In the genomic region with DNA sequence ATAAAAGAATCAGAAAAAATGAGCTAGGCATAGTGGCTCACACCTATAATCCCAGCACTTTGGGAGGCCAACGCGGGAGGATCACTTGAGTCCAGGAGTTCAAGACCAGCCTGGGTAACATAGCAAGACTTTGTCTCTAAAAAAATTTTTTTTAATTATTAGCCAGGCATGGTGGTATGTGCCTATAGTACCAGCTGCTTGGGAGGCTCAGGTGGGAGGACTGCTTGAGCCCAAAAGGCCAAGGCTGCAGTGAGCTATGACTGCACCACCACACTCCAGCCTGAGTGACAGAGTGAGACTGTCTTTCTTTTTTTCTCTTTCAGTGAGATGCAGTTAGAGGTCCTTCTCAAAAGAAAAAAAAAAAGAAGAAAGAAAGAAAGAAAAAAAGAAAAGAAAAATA, we compare ENCODE assay signal across 39 cellular contexts.
"Had no signal": no experiment of that assay in that cellular context is flagged by ENCODE, and none has a peak within 500 bp of the region (broad histone marks: within the 10 kb centered on the region; RNA-seq: fewer than 3 reads in every experiment).

No MANE protein-coding gene starts in this region.

- H3K4me3 ChIP-seq: adrenal gland, ascending aorta, body of pancreas, breast epithelium, cardiac muscle cell had no signal

- H3K36me3 ChIP-seq: adrenal gland, ascending aorta, brain microvascular endothelial cell, breast epithelium, cardiac muscle cell had no signal

- DNase-seq: activated effector memory CD4-positive, alpha-beta T cell treated with anti-CD3 and anti-CD28 coated beads, Interleukin-2, amount 50 U/mL, for 16 hours; activated effector memory CD4-positive, alpha-beta T cell treated with Interleukin-2 at 50 U/mL for 16 hours; activated gamma-delta T cell; activated gamma-delta T cell treated with Interleukin-2 at 50 U/mL for 16 hours; activated naive CD4-positive, alpha-beta T cell; activated naive CD4-positive, alpha-beta T cell treated with anti-CD3 and anti-CD28 coated beads for 36 hours; activated naive CD4-positive, alpha-beta T cell treated with anti-CD3 and anti-CD28 coated beads, Interleukin-2, amount 10 ng/mL, durations not matched to agents 7 days and 5 days; activated naive CD4-positive, alpha-beta T cell treated with anti-CD3 and anti-CD28 coated beads, Interleukin-2, amount 50 U/mL, for 16 hours; activated naive CD4-positive, alpha-beta T cell treated with Interleukin-2 at 50 U/mL for 16 hours; activated naive CD8-positive, alpha-beta T cell treated with anti-CD3 and anti-CD28 coated beads for 36 hours; activated naive CD8-positive, alpha-beta T cell treated with anti-CD3 and anti-CD28 coated beads, Interleukin-2, amount 10 ng/mL, durations not matched to agents 7 days and 5 days; activated naive CD8-positive, alpha-beta T cell treated with anti-CD3 and anti-CD28 coated beads, Interleukin-2, amount 50 U/mL, for 24 hours; activated T-cell treated with anti-CD3 and anti-CD28 coated beads for 4 hours; activated T-cell treated with anti-CD3 and anti-CD28 coated beads, Interleukin-2, amount 50 U/mL, for 1 hour; activated T-cell treated with anti-CD3 and anti-CD28 coated beads, Interleukin-2, amount 50 U/mL, for 24 hours; activated T-cell treated with anti-CD3 and anti-CD28 coated beads, Interleukin-2, amount 50 U/mL, for 4 hours; activated T-cell treated with anti-CD3 and anti-CD28 coated beads, Interleukin-2, amount 50 U/mL, for 48 hours; activated T-cell treated with anti-CD3 and anti-CD28 coated beads, Interleukin-2, amount 50 U/mL, for 72 hours; adrenal gland; amniotic stem cell; amygdala; anterior cingulate cortex; aorta; body of pancreas; brain microvascular endothelial cell; caudate nucleus; central memory CD4-positive, alpha-beta T cell; cerebellar nuclear complex had no signal

- H3K9me3 Mint-ChIP-seq: activated naive CD4-positive, alpha-beta T cell treated with anti-CD3 and anti-CD28 coated beads for 36 hours; activated naive CD4-positive, alpha-beta T cell treated with anti-CD3 and anti-CD28 coated beads, Interleukin-2, amount 10 ng/mL, durations not matched to agents 7 days and 5 days; activated naive CD4-positive, alpha-beta T cell treated with anti-CD3 and anti-CD28 coated beads, Interleukin-2, amount 50 U/mL, for 24 hours; activated naive CD4-positive, alpha-beta T cell treated with anti-CD3 and anti-CD28 coated beads, Interleukin-2, amount 50 U/mL, for 72 hours; activated naive CD8-positive, alpha-beta T cell treated with anti-CD3 and anti-CD28 coated beads for 36 hours; activated naive CD8-positive, alpha-beta T cell treated with anti-CD3 and anti-CD28 coated beads, Interleukin-2, amount 10 ng/mL, durations not matched to agents 7 days and 5 days; activated naive CD8-positive, alpha-beta T cell treated with anti-CD3 and anti-CD28 coated beads, Interleukin-2, amount 50 U/mL, for 24 hours; activated T-cell treated with anti-CD3 and anti-CD28 coated beads, Interleukin-2, amount 50 U/mL, for 24 hours; activated T-cell treated with anti-CD3 and anti-CD28 coated beads, Interleukin-2, amount 50 U/mL, for 4 hours; activated T-cell treated with anti-CD3 and anti-CD28 coated beads, Interleukin-2, amount 50 U/mL, for 72 hours; activated T-helper 1 cell treated with anti-CD3 and anti-CD28 coated beads, Interleukin-12 subunit alpha, Interleukin-12 subunit beta, Interleukin-2, Interleukin-4 antibody, amounts not matched to agents 30 ng/mL and 10 ng/mL and 1 ng/mL, durations not matched to agents 14 hours and 24 hours and 36 hours; activated T-helper 17 cell treated with anti-CD3 and anti-CD28 coated beads, Interleukin-2, amount 50 U/mL, for 72 hours; brain had no signal

- H3K4me3 Mint-ChIP-seq: activated naive CD4-positive, alpha-beta T cell treated with anti-CD3 and anti-CD28 coated beads for 36 hours; activated naive CD4-positive, alpha-beta T cell treated with anti-CD3 and anti-CD28 coated beads, Interleukin-2, amount 10 ng/mL, durations not matched to agents 7 days and 5 days; activated naive CD4-positive, alpha-beta T cell treated with anti-CD3 and anti-CD28 coated beads, Interleukin-2, amount 50 U/mL, for 24 hours; activated naive CD8-positive, alpha-beta T cell; activated naive CD8-positive, alpha-beta T cell treated with anti-CD3 and anti-CD28 coated beads for 36 hours; activated naive CD8-positive, alpha-beta T cell treated with anti-CD3 and anti-CD28 coated beads, Interleukin-2, amount 10 ng/mL, durations not matched to agents 7 days and 5 days; activated naive CD8-positive, alpha-beta T cell treated with anti-CD3 and anti-CD28 coated beads, Interleukin-2, amount 50 U/mL, for 24 hours; activated T-cell treated with anti-CD3 and anti-CD28 coated beads, Interleukin-2, amount 50 U/mL, for 24 hours; activated T-cell treated with anti-CD3 and anti-CD28 coated beads, Interleukin-2, amount 50 U/mL, for 4 hours; activated T-cell treated with anti-CD3 and anti-CD28 coated beads, Interleukin-2, amount 50 U/mL, for 72 hours; activated T-helper 1 cell treated with anti-CD3 and anti-CD28 coated beads, Interleukin-12 subunit alpha, Interleukin-12 subunit beta, Interleukin-2, Interleukin-4 antibody, amounts not matched to agents 30 ng/mL and 10 ng/mL and 1 ng/mL, durations not matched to agents 14 hours and 24 hours and 36 hours; activated T-helper 17 cell treated with anti-CD3 and anti-CD28 coated beads, Interleukin-2, amount 50 U/mL, for 72 hours; brain had no signal

- H3K27me3 ChIP-seq: adrenal gland, ascending aorta, body of pancreas, brain microvascular endothelial cell, breast epithelium, cardiac muscle cell had no signal

- H3K27me3 Mint-ChIP-seq: activated naive CD4-positive, alpha-beta T cell treated with anti-CD3 and anti-CD28 coated beads, Interleukin-2, amount 50 U/mL, for 24 hours; activated naive CD8-positive, alpha-beta T cell; activated naive CD8-positive, alpha-beta T cell treated with anti-CD3 and anti-CD28 coated beads for 36 hours; activated naive CD8-positive, alpha-beta T cell treated with anti-CD3 and anti-CD28 coated beads, Interleukin-2, amount 10 ng/mL, durations not matched to agents 7 days and 5 days; activated naive CD8-positive, alpha-beta T cell treated with anti-CD3 and anti-CD28 coated beads, Interleukin-2, amount 50 U/mL, for 24 hours; activated T-cell treated with anti-CD3 and anti-CD28 coated beads, Interleukin-2, amount 50 U/mL, for 24 hours; activated T-helper 17 cell treated with anti-CD3 and anti-CD28 coated beads, Interleukin-2, amount 50 U/mL, for 72 hours had no signal

- H3K4me1 ChIP-seq: adrenal gland, ascending aorta, breast epithelium had no signal

- ATAC-seq: activated naive CD4-positive, alpha-beta T cell treated with anti-CD3 and anti-CD28 coated beads, Interleukin-2, amount 50 U/mL, for 72 hours; activated naive CD8-positive, alpha-beta T cell treated with anti-CD3 and anti-CD28 coated beads, Interleukin-2, amount 50 U/mL, for 24 hours; activated T-cell treated with anti-CD3 and anti-CD28 coated beads, Interleukin-2, amount 50 U/mL, for 4 hours; activated T-cell treated with anti-CD3 and anti-CD28 coated beads, Interleukin-2, amount 50 U/mL, for 72 hours; activated T-helper 17 cell treated with anti-CD3 and anti-CD28 coated beads, Interleukin-2, amount 50 U/mL, for 72 hours; body of pancreas had no signal

- H3K4me1 Mint-ChIP-seq: activated naive CD4-positive, alpha-beta T cell treated with anti-CD3 and anti-CD28 coated beads, Interleukin-2, amount 50 U/mL, for 24 hours; activated naive CD8-positive, alpha-beta T cell treated with anti-CD3 and anti-CD28 coated beads for 36 hours; activated naive CD8-positive, alpha-beta T cell treated with anti-CD3 and anti-CD28 coated beads, Interleukin-2, amount 10 ng/mL, durations not matched to agents 7 days and 5 days; activated T-helper 17 cell treated with anti-CD3 and anti-CD28 coated beads, Interleukin-2, amount 50 U/mL, for 72 hours; brain had no signal

- H3K9me3 ChIP-seq: adrenal gland, ascending aorta, body of pancreas, breast epithelium had no signal

- H3K36me3 Mint-ChIP-seq: activated naive CD4-positive, alpha-beta T cell treated with anti-CD3 and anti-CD28 coated beads, Interleukin-2, amount 10 ng/mL, durations not matched to agents 7 days and 5 days; activated naive CD4-positive, alpha-beta T cell treated with anti-CD3 and anti-CD28 coated beads, Interleukin-2, amount 50 U/mL, for 24 hours; activated naive CD4-positive, alpha-beta T cell treated with anti-CD3 and anti-CD28 coated beads, Interleukin-2, amount 50 U/mL, for 72 hours; activated naive CD8-positive, alpha-beta T cell treated with anti-CD3 and anti-CD28 coated beads for 36 hours; activated naive CD8-positive, alpha-beta T cell treated with anti-CD3 and anti-CD28 coated beads, Interleukin-2, amount 10 ng/mL, durations not matched to agents 7 days and 5 days; brain had no signal

- H3K27ac Mint-ChIP-seq: activated naive CD4-positive, alpha-beta T cell treated with anti-CD3 and anti-CD28 coated beads for 36 hours; activated naive CD4-positive, alpha-beta T cell treated with anti-CD3 and anti-CD28 coated beads, Interleukin-2, amount 10 ng/mL, durations not matched to agents 7 days and 5 days; activated naive CD4-positive, alpha-beta T cell treated with anti-CD3 and anti-CD28 coated beads, Interleukin-2, amount 50 U/mL, for 24 hours; activated naive CD4-positive, alpha-beta T cell treated with anti-CD3 and anti-CD28 coated beads, Interleukin-2, amount 50 U/mL, for 72 hours; activated naive CD8-positive, alpha-beta T cell; activated naive CD8-positive, alpha-beta T cell treated with anti-CD3 and anti-CD28 coated beads for 36 hours; activated naive CD8-positive, alpha-beta T cell treated with anti-CD3 and anti-CD28 coated beads, Interleukin-2, amount 10 ng/mL, durations not matched to agents 7 days and 5 days; activated naive CD8-positive, alpha-beta T cell treated with anti-CD3 and anti-CD28 coated beads, Interleukin-2, amount 50 U/mL, for 24 hours; activated T-cell treated with anti-CD3 and anti-CD28 coated beads, Interleukin-2, amount 50 U/mL, for 24 hours; activated T-cell treated with anti-CD3 and anti-CD28 coated beads, Interleukin-2, amount 50 U/mL, for 72 hours; activated T-helper 1 cell treated with anti-CD3 and anti-CD28 coated beads, Interleukin-12 subunit alpha, Interleukin-12 subunit beta, Interleukin-2, Interleukin-4 antibody, amounts not matched to agents 30 ng/mL and 10 ng/mL and 1 ng/mL, durations not matched to agents 14 hours and 24 hours and 36 hours; activated T-helper 17 cell treated with anti-CD3 and anti-CD28 coated beads, Interleukin-2, amount 50 U/mL, for 72 hours; brain had no signal

- FAIRE-seq: astrocyte, bronchial epithelial cell had no signal

- H3K27ac ChIP-seq: adrenal gland, ascending aorta, body of pancreas, brain microvascular endothelial cell, breast epithelium, cardiac muscle cell had no signal
